8 cellular contexts compared by ENCODE assay signal in the genomic region with DNA sequence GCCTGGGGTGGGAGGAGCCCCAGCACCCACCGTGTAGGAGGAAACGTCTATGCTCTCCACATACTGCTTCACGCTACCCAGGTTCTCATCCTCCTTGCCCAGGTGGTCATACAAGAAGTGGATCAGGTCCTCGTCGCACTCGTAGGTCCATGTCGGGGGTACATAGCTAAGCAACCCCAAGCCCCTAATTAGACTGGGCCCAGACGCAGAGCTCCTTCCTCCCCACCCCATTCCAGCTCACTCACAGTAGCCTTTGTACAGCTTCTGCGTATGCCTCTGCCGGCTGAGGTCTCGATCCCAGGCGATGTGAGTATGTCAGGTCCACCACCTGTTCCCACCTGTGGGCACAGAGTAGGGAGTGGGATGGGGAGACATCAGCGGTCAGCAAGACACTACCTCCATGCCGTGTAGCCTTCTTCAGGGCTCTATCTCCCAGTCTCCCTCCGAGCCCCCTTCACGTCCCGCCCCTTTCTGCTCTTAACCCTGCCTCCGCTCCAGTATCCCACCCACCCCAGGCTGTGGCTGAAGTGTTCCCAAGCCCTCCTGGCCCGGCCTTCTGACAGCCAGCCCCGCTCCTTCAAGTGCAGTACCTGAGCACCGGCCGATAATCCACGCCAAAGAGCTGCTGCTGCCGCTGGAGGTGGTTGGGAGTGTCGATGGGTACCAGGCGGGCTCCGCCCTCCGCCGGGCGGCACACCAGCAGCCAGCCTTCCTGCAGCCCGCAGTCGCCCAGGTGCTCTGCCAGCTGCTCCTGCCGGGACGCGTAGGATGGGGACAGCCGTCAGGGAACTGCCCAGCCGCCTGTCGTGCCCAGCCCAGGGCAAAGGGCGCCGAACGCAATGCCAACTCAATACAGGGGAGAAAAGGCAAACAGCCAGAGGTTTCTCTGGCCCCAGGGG. TPM values are rescaled to one million over a fixed set of nuclear protein-coding genes. Genes with fewer than 3 reads are reported as not detected.
DNase-seq lines count a peak whose midpoint lies in the region; ATAC-seq and TF ChIP-seq lines count a peak whose summit lies in the region.

No MANE protein-coding gene starts in this region.

- H3K4me3 ChIP-seq in KMS-11 (IDR thresholded peaks at IDR 0.05; ENCODE audit: insufficient read depth, low read depth, low read length), result peak overlapping the region; percentile 27
- peak overlapping the region; percentile 92 to 95 for H3K4me3 ChIP-seq in esophagus (ENCODE audit: low read depth in 1 of 2, low read length in 2 of 2)

- POLR2A ChIA-PET in WTC11 (lab: Charles Lee), result interaction anchor here (0.5 to 2.7 kb wide), 12 partner anchors 12 to 330 kb away, joined by 3 to 11 read pairs (median 4); partner anchors contain the start of genes EIF2B3, HPDL, MUTYH and PLK3

- H4K20me1 ChIP-seq in KMS-11 (ENCODE audit: insufficient read depth), result no peaks in the 10 kb centered on the region

- H3K4me2 ChIP-seq in KMS-11, result peak overlapping the region; percentile 94

- peaks cover 5% of the 10 kb centered on the region for H3K36me3 Mint-ChIP-seq in WTC11
- H3K36me3 Mint-ChIP-seq in natural killer cell treated with Interleukin-12 subunit alpha and Interleukin-12 subunit beta and Interleukin-15 and Interleukin-18, amount 100 ng/mL, for 72 hours, result peaks cover 7% of the 10 kb centered on the region

- H3K79me2 ChIP-seq in KMS-11 (ENCODE audit: insufficient read depth, low read depth), result no peaks in the 10 kb centered on the region

- DNase-seq in COR-L47 (lab: John Stamatoyannopoulos, UW) (peak; percentile 6), WTC11 (ENCODE audit: low spot score) (no peak), GM13976 (ENCODE audit: low spot score) (no peak)
- DNase-seq in natural killer cell treated with Interleukin-12 subunit alpha and Interleukin-12 subunit beta and Interleukin-15 and Interleukin-18, amount 100 ng/mL, for 72 hours (ENCODE audit: low spot score), result no peak

- CTCF ChIA-PET in WTC11 (lab: Charles Lee), result interaction anchor here (0.6 to 13.0 kb wide), 15 partner anchors 24 to 481 kb away, joined by 3 to 317 read pairs (median 5); partner anchors contain the start of genes EIF2B3, PLK3 and TESK2

- H3K27ac Mint-ChIP-seq in WTC11, result no peak overlapping the region
- peak overlapping the region in 1 of 2 donors; percentile 12 for H3K27ac Mint-ChIP-seq in natural killer cell treated with Interleukin-12 subunit alpha and Interleukin-12 subunit beta and Interleukin-15 and Interleukin-18, amount 100 ng/mL, for 72 hours

- H3K4me1 ChIP-seq in KMS-11 (ENCODE audit: low read depth, poor library complexity, severe bottlenecking), result peaks cover 11% of the 10 kb centered on the region
- peaks cover 0 to 17% of the 10 kb centered on the region in 2 donors for H3K4me1 ChIP-seq in esophagus (ENCODE audit: control insufficient read depth in 2 of 2, insufficient read depth in 2 of 2, low read length in 1 of 2)

- peaks cover 5% of the 10 kb centered on the region; the same call in 1 of the 2 replicates for H3K27me3 Mint-ChIP-seq in WTC11 (ENCODE audit: low read depth)
- H3K27me3 Mint-ChIP-seq in natural killer cell treated with Interleukin-12 subunit alpha and Interleukin-12 subunit beta and Interleukin-15 and Interleukin-18, amount 100 ng/mL, for 72 hours, result no peaks in the 10 kb centered on the region

- H2AFZ ChIP-seq in KMS-11 (ENCODE audit: low read depth), result peak overlapping the region; percentile 99

- H3K27ac ChIP-seq in KMS-11 (peak overlapping the region; percentile 79; the same call in 1 of the 2 replicates), esophagus (ENCODE audit: low read depth in 2 of 2, low read length in 1 of 2) (peak overlapping the region; percentile 85 to 88)

- TF ChIP-seq CTCF in KMS-11 (conservative IDR thresholded peaks at IDR 0.05; ENCODE audit: low read depth, low read length) (no peak), WTC11 (IDR thresholded peaks at IDR 0.05) (no peak), GM13976 (IDR thresholded peaks at IDR 0.05; ENCODE audit: borderline replicate concordance, control extremely low read depth, extremely low read depth, insufficient read depth, missing control alignments) (no peak)

- ATAC-seq in WTC11 (peak; percentile 3), HG03139 (IDR thresholded peaks at IDR 0.05; ENCODE audit: unreplicated experiment) (no peak), GM18909 (IDR thresholded peaks at IDR 0.05; ENCODE audit: poor library complexity, unreplicated experiment) (no peak)
- ATAC-seq in natural killer cell treated with Interleukin-12 subunit alpha and Interleukin-12 subunit beta and Interleukin-15 and Interleukin-18, amount 100 ng/mL, for 72 hours, result no peak

- no peaks in the 10 kb centered on the region for H3K36me3 ChIP-seq in KMS-11 (ENCODE audit: insufficient read depth)
- peaks cover 3 to 45% of the 10 kb centered on the region in 2 donors for H3K36me3 ChIP-seq in esophagus (ENCODE audit: control insufficient read depth in 2 of 2, insufficient read depth in 2 of 2, low read length in 1 of 2)

- H3K9me3 Mint-ChIP-seq in WTC11, result no peaks in the 10 kb centered on the region
- H3K9me3 Mint-ChIP-seq in natural killer cell treated with Interleukin-12 subunit alpha and Interleukin-12 subunit beta and Interleukin-15 and Interleukin-18, amount 100 ng/mL, for 72 hours, result no peaks in the 10 kb centered on the region

- H3K27me3 ChIP-seq in KMS-11 (ENCODE audit: insufficient read depth, low read depth) (no peaks in the 10 kb centered on the region), esophagus (ENCODE audit: control insufficient read depth in 1 of 2, insufficient read depth in 2 of 2, low read length in 2 of 2) (no peaks in the 10 kb centered on the region)

- in situ Hi-C loops in GM13976 (cut with MboI; ENCODE audit: low sequenced_read_pairs, unreplicated experiment), result loop anchor here (10.0 kb wide), 2 partner anchors 155 to 485 kb away; partner anchors contain the start of gene TESK2

- peaks cover 21% of the 10 kb centered on the region for H3K4me1 Mint-ChIP-seq in WTC11
- peaks cover 38 to 44% of the 10 kb centered on the region in 2 donors for H3K4me1 Mint-ChIP-seq in natural killer cell treated with Interleukin-12 subunit alpha and Interleukin-12 subunit beta and Interleukin-15 and Interleukin-18, amount 100 ng/mL, for 72 hours (ENCODE audit: low read depth in 2 of 2)

- 18 to 19% methylated on average over 41 of the region's 41 CpGs for WGBS in esophagus, 2 donors

- H3K9ac ChIP-seq in KMS-11, result peak overlapping the region; percentile 72; the same call in 1 of the 2 replicates

- peak overlapping the region; percentile 79 for H3K4me3 Mint-ChIP-seq in WTC11
- H3K4me3 Mint-ChIP-seq in natural killer cell treated with Interleukin-12 subunit alpha and Interleukin-12 subunit beta and Interleukin-15 and Interleukin-18, amount 100 ng/mL, for 72 hours, result peak overlapping the region; percentile 88

- H3K9me3 ChIP-seq in esophagus (ENCODE audit: control insufficient read depth in 2 of 2, insufficient read depth in 1 of 2, low read depth in 1 of 2, low read length in 1 of 2), result no peaks in the 10 kb centered on the region

TF ChIP-seq in WTC11, 78 proteins besides CTCF, POLR2A, EP300 and RAD21 (continues in another document):
- TF ChIP-seq MAX (CRISPR knock-in tag; IDR thresholded peaks at IDR 0.05) (no peak), MLX (CRISPR knock-in tag; IDR thresholded peaks at IDR 0.05) (0 out of 2 replicates have a peak, but pooled peaks have one; percentile 25), ZMAT4 (CRISPR knock-in tag; IDR thresholded peaks at IDR 0.05) (no peak), ZBTB21 (CRISPR knock-in tag; IDR thresholded peaks at IDR 0.05; ENCODE audit: borderline replicate concordance) (no peak), OVOL2 (CRISPR knock-in tag; IDR thresholded peaks at IDR 0.05; ENCODE audit: borderline replicate concordance) (no peak), FOXP1 (CRISPR knock-in tag; IDR thresholded peaks at IDR 0.05; ENCODE audit: borderline replicate concordance) (no peak), ATF1 (CRISPR knock-in tag; IDR thresholded peaks at IDR 0.05) (no peak; the same call in 1 of the 2 replicates)
- TF ChIP-seq, protein P1, sequence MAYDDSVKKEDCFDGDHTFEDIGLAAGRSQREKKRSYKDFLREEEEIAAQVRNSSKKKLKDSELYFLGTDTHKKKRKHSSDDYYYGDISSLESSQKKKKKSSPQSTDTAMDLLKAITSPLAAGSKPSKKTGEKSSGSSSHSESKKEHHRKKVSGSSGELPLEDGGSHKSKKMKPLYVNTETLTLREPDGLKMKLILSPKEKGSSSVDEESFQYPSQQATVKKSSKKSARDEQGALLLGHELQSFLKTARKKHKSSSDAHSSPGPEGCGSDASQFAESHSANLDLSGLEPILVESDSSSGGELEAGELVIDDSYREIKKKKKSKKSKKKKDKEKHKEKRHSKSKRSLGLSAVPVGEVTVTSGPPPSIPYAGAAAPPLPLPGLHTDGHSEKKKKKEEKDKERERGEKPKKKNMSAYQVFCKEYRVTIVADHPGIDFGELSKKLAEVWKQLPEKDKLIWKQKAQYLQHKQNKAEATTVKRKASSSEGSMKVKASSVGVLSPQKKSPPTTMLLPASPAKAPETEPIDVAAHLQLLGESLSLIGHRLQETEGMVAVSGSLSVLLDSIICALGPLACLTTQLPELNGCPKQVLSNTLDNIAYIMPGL (CRISPR knock-in tag; IDR thresholded peaks at IDR 0.05), result no peak

RNA-seq across cellular contexts. Expression of gene HECTD3, which starts 0.9 kb away (rescaled TPM):
- total RNA-seq in WTC11 (2021), result 33.2 to 39.5 TPM (median 35.1 TPM) in 3 replicates
- polyA plus RNA-seq in esophagus, result 10 to 100 TPM; 25.1 to 38.6 TPM
- total RNA-seq in natural killer cell treated with Interleukin-12 subunit alpha and Interleukin-12 subunit beta and Interleukin-15 and Interleukin-18, amount 100 ng/mL, for 72 hours, result 10 to 100 TPM; 39.0 to 42.8 TPM

RNA-seq across cellular contexts. Expression of gene UROD, which starts 1.8 kb away (rescaled TPM):
- total RNA-seq in WTC11 (2021), result 95.2 to 118 TPM (median 96.0 TPM) in 3 replicates
- polyA plus RNA-seq in esophagus, result 10 to 100 TPM; 38.9 to 58.3 TPM
- total RNA-seq in natural killer cell treated with Interleukin-12 subunit alpha and Interleukin-12 subunit beta and Interleukin-15 and Interleukin-18, amount 100 ng/mL, for 72 hours, result 100 to 1,000 TPM in 1 of 2 donors, 10 to 100 TPM in 1; 72.5 to 109 TPM

RNA-seq across cellular contexts. Expression of gene EIF2B3, which starts 23.8 kb away (rescaled TPM):
- total RNA-seq in WTC11 (2021), result 27.4 to 33.2 TPM (median 29.0 TPM) in 3 replicates
- polyA plus RNA-seq in esophagus, result 10 to 100 TPM in 1 of 2 donors, 1 to 10 TPM in 1; 8.3 to 19.1 TPM
- 10 to 100 TPM; 37.6 to 60.9 TPM for total RNA-seq in natural killer cell treated with Interleukin-12 subunit alpha and Interleukin-12 subunit beta and Interleukin-15 and Interleukin-18, amount 100 ng/mL, for 72 hours
